In genomic region chr3:47431225-47431624, GRCh38 we compare ENCODE assay signal across 24 cellular contexts. TPM values are rescaled to one million over a fixed set of nuclear protein-coding genes. Genes with fewer than 3 reads are reported as not detected.
DNase-seq lines count a peak whose midpoint lies in the region; ATAC-seq, FAIRE-seq and TF ChIP-seq lines count a peak whose summit lies in the region.
"Had no signal": no experiment of that assay in that cellular context is flagged by ENCODE, and none has a peak within 500 bp of the region (broad histone marks: within the 10 kb centered on the region; RNA-seq: fewer than 3 reads in every experiment).

No MANE protein-coding gene starts in this region.

- no peak overlapping the region for H2BK120ac ChIP-seq in H1 (replicated peaks; ENCODE audit: low read depth, low read length)

- H4K8ac ChIP-seq in H1 (ENCODE audit: extremely low read depth, insufficient read depth, low read length) = no peak overlapping the region

- no peak overlapping the region for H3K4ac ChIP-seq in H1 (replicated peaks; ENCODE audit: insufficient read length, low read depth, low read length)

- H3K27ac Mint-ChIP-seq in activated T-cell treated with anti-CD3 and anti-CD28 coated beads, Interleukin-2, amount 50 U/mL, for 24 hours = peak overlapping the region; percentile 47
- no peak overlapping the region for H3K27ac Mint-ChIP-seq in osteocyte (ENCODE audit: unreplicated experiment)
- H3K27ac Mint-ChIP-seq: CD4-positive, alpha-beta T cell; GM23338 had no signal

- no peak for DNase-seq in activated T-cell treated with anti-CD3 and anti-CD28 coated beads, Interleukin-2, amount 50 U/mL, for 24 hours
- no peak for DNase-seq in activated T-cell treated with anti-CD3 and anti-CD28 coated beads for 4 hours
- DNase-seq in WERI-Rb-1 = no peak
- no peak for DNase-seq in H1 (ENCODE audit: low read depth in 1 of 2, low spot score in 2 of 2)
- peak; percentile 2 for DNase-seq in osteocyte (ENCODE audit: extremely low spot score, unreplicated experiment)
- DNase-seq in PC-3 = no peak
- DNase-seq in heart right ventricle = no peak
- no peak for DNase-seq in NCI-H526 (lab: John Stamatoyannopoulos, UW)
- DNase-seq: ACHN; CD4-positive, alpha-beta T cell; COR-L47; DMS 273 treated with DMSO at 0.1 percent for 48 hours; DMS79 treated with DMSO at 0.1 percent for 48 hours; NCI-H1105; NCI-H146; NCI-H2029; NCI-H2227 treated with DMSO at 0.1 percent for 48 hours; NCI-H510A; NCI-H748 treated with DMSO at 0.1 percent for 48 hours; SHP77 treated with DMSO at 0.1 percent for 48 hours had no signal

- H3K4me3 ChIP-seq in WERI-Rb-1 (ENCODE audit: low read depth, low read length) (no peak overlapping the region), H1 (ENCODE audit: extremely low read depth in 1 of 4, insufficient read depth in 2 of 4, low read depth in 3 of 4, low read length in 4 of 4) (no peak overlapping the region), PC-3 (ENCODE audit: low read length) (no peak overlapping the region), heart right ventricle (no peak overlapping the region)
- H3K4me3 ChIP-seq: BLaER1, GM23338 had no signal

- H3K27ac ChIP-seq in WERI-Rb-1 = peak overlapping the region; percentile 66; the same call in 1 of the 2 replicates
- no peak overlapping the region for H3K27ac ChIP-seq in H1 (ENCODE audit: low read depth, low read length)
- H3K27ac ChIP-seq in PC-3 (ENCODE audit: low read length) = no peak overlapping the region
- no peak overlapping the region for H3K27ac ChIP-seq in heart right ventricle
- H3K27ac ChIP-seq: 22Rv1, BLaER1, RWPE1 had no signal

- H3K14ac ChIP-seq in H1 (ENCODE audit: insufficient read length) = no peak overlapping the region

- H3K4me1 ChIP-seq in H1 (replicated peaks in 1 of 4; ENCODE audit: control insufficient read depth in 3 of 4, insufficient read depth in 4 of 4, low read length in 3 of 4) = peaks cover 0 to 3% (median 0%) of the 10 kb centered on the region in 4 experiments; a peak in 1 of 7 replicates
- H3K4me1 ChIP-seq in PC-3 (ENCODE audit: insufficient read depth, low read length) = peaks cover 12% of the 10 kb centered on the region
- H3K4me1 ChIP-seq in heart right ventricle = no peaks in the 10 kb centered on the region
- H3K4me1 ChIP-seq: BLaER1 had no signal

- no peak overlapping the region for H4K5ac ChIP-seq in H1 (ENCODE audit: insufficient read length, low read depth, low read length)

- POLR2A ChIA-PET in H1 (lab: Charles Lee; ENCODE audit: partially characterized antibody) (interaction anchor here (1.1 kb wide), 1 partner anchor 9 kb away, joined by 3 read pairs; no protein-coding TSS in a partner anchor), PC-3 (lab: Charles Lee; ENCODE audit: unreplicated experiment) (no interaction called here)

- TF ChIP-seq POLR2A in H1 (IDR thresholded peaks at IDR 0.05; ENCODE audit: control extremely low read depth in 1 of 2, low read depth in 2 of 2, low read length in 2 of 2) = no peak

- no peak overlapping the region for H2AK5ac ChIP-seq in H1 (ENCODE audit: low read depth, low read length)

- CTCF ChIA-PET in H1 (lab: Charles Lee; ENCODE audit: partially characterized antibody) = interaction anchor here (8.5 kb wide), 1 partner anchor 9 kb away, joined by 66 read pairs; no protein-coding TSS in a partner anchor
- CTCF ChIA-PET in PC-3 (lab: Charles Lee) = no interaction called here

- no peaks in the 10 kb centered on the region for H3K9me3 Mint-ChIP-seq in activated T-cell treated with anti-CD3 and anti-CD28 coated beads, Interleukin-2, amount 50 U/mL, for 24 hours
- H3K9me3 Mint-ChIP-seq in osteocyte (ENCODE audit: unreplicated experiment) = no peaks in the 10 kb centered on the region
- H3K9me3 Mint-ChIP-seq: CD4-positive, alpha-beta T cell; GM23338 had no signal

- H3K9me3 ChIP-seq in WERI-Rb-1 (ENCODE audit: severe bottlenecking) (no peaks in the 10 kb centered on the region), H1 (ENCODE audit: insufficient read depth in 2 of 2, low read depth in 1 of 2, low read length in 1 of 2) (no peaks in the 10 kb centered on the region), PC-3 (ENCODE audit: low read length) (no peaks in the 10 kb centered on the region), heart right ventricle (no peaks in the 10 kb centered on the region)
- H3K9me3 ChIP-seq: BLaER1 had no signal

- H3K36me3 Mint-ChIP-seq in activated T-cell treated with anti-CD3 and anti-CD28 coated beads, Interleukin-2, amount 50 U/mL, for 24 hours (ENCODE audit: low read depth) = peaks cover 74% of the 10 kb centered on the region
- H3K36me3 Mint-ChIP-seq in osteocyte (ENCODE audit: unreplicated experiment) = peaks cover 32% of the 10 kb centered on the region

- H3K4me1 Mint-ChIP-seq in activated T-cell treated with anti-CD3 and anti-CD28 coated beads, Interleukin-2, amount 50 U/mL, for 24 hours (ENCODE audit: low read depth) = peaks cover 4% of the 10 kb centered on the region
- H3K4me1 Mint-ChIP-seq in osteocyte (ENCODE audit: unreplicated experiment) = no peaks in the 10 kb centered on the region

- H2BK20ac ChIP-seq in H1 (ENCODE audit: low read length) = no peak overlapping the region

- H3K23me2 ChIP-seq in H1 (ENCODE audit: low read depth, low read length) = no peaks in the 10 kb centered on the region

- H3K79me2 ChIP-seq in H1 (ENCODE audit: control insufficient read depth in 1 of 2, insufficient read depth in 2 of 2, low read length in 2 of 2) (no peaks in the 10 kb centered on the region), PC-3 (ENCODE audit: low read length) (no peaks in the 10 kb centered on the region)

- peak; percentile 7 for FAIRE-seq in H1 (lab: Jason Lieb, UNC)

- H4K20me1 ChIP-seq in H1 (replicated peaks in 1 of 2; ENCODE audit: control insufficient read depth in 1 of 2, insufficient read depth in 2 of 2, low read length in 2 of 2) (peaks cover 3 to 8% of the 10 kb centered on the region in 2 experiments), PC-3 (ENCODE audit: low read length) (no peaks in the 10 kb centered on the region)

- H3K79me1 ChIP-seq in H1 (ENCODE audit: low read depth, low read length) = 0 out of 2 replicates have a peak, but pooled peaks cover 2% of the 10 kb centered on the region

- H3K18ac ChIP-seq in H1 (ENCODE audit: extremely low read depth, low read length) = no peak overlapping the region

- no peak overlapping the region for H3K4me3 Mint-ChIP-seq in activated T-cell treated with anti-CD3 and anti-CD28 coated beads, Interleukin-2, amount 50 U/mL, for 24 hours
- no peak overlapping the region for H3K4me3 Mint-ChIP-seq in osteocyte (ENCODE audit: unreplicated experiment)
- H3K4me3 Mint-ChIP-seq: CD4-positive, alpha-beta T cell; GM23338 had no signal

- H3K56ac ChIP-seq in H1 (replicated peaks; ENCODE audit: insufficient read length, low read depth, low read length) = no peak overlapping the region

- no peak overlapping the region for H2BK12ac ChIP-seq in H1 (ENCODE audit: low read depth, low read length)

- H2AFZ ChIP-seq in H1 (ENCODE audit: low read length) = no peak overlapping the region
- H2AFZ ChIP-seq in PC-3 (ENCODE audit: low read length) = no peak overlapping the region
- H2AFZ ChIP-seq: GM23338 had no signal

- intact Hi-C loops in PC-3 (cut with micrococcal nuclease) (no loop called here), heart right ventricle (cut with DNase I) (no loop called here)

- H3K27me3 Mint-ChIP-seq in activated T-cell treated with anti-CD3 and anti-CD28 coated beads, Interleukin-2, amount 50 U/mL, for 24 hours = no peaks in the 10 kb centered on the region
- no peaks in the 10 kb centered on the region for H3K27me3 Mint-ChIP-seq in osteocyte (ENCODE audit: unreplicated experiment)
- H3K27me3 Mint-ChIP-seq: CD4-positive, alpha-beta T cell had no signal

- no peaks in the 10 kb centered on the region for H3F3A ChIP-seq in PC-3 (ENCODE audit: low read length, unreplicated experiment)

- H3K27me3 ChIP-seq in WERI-Rb-1 (ENCODE audit: insufficient read depth, low read depth, severe bottlenecking) (no peaks in the 10 kb centered on the region), H1 (replicated peaks in 1 of 4; ENCODE audit: control insufficient read depth in 3 of 4, extremely low read depth in 1 of 4, insufficient read depth in 3 of 4, low read length in 3 of 4) (no peaks in the 10 kb centered on the region), PC-3 (ENCODE audit: low read length) (no peaks in the 10 kb centered on the region), heart right ventricle (no peaks in the 10 kb centered on the region)
- H3K27me3 ChIP-seq: BLaER1 had no signal

- H3K23ac ChIP-seq in H1 (ENCODE audit: insufficient read length) = no peak overlapping the region

- no peak for TF ChIP-seq EP300 in H1 (IDR thresholded peaks at IDR 0.05; ENCODE audit: borderline replicate concordance in 1 of 2, low read depth in 2 of 2, low read length in 2 of 2)

- ATAC-seq in PC-3 (no peak), heart right ventricle (no peak)
- ATAC-seq: GM23338 had no signal

- H3K36me3 ChIP-seq in WERI-Rb-1 = peaks cover 48% of the 10 kb centered on the region
- peaks cover 7 to 39% (median 27%) of the 10 kb centered on the region in 4 experiments; a peak in 7 of 8 replicates for H3K36me3 ChIP-seq in H1 (ENCODE audit: control insufficient read depth in 2 of 4, insufficient read depth in 4 of 4, low read length in 3 of 4)
- H3K36me3 ChIP-seq in PC-3 (ENCODE audit: low read depth, low read length) = peaks cover 32% of the 10 kb centered on the region
- H3K36me3 ChIP-seq in heart right ventricle = peaks cover 0 to 88% (median 29%) of the 10 kb centered on the region in 9 donors

- TF ChIP-seq RAD21 in H1 (IDR thresholded peaks at IDR 0.05 in 1 of 2, conservative IDR thresholded peaks at IDR 0.05 in 1 of 2; ENCODE audit: low read depth in 2 of 2, low read length in 2 of 2) = no peak

- WGBS in H1 (ENCODE audit: extremely low coverage in 1 of 2, insufficient coverage in 1 of 2, insufficient read length in 1 of 2, insufficient replicate concordance in 2 of 2, low coverage in 1 of 2, low lambda C conversion rate in 2 of 2, missing lambda C conversion rate in 1 of 2), 2 experiments = 96% methylated on average over 3 of the region's 3 CpGs; no CpG with 5 or more reads in 1 of the 2 experiments
- WGBS in heart right ventricle, 2 donors = 69 to 80% methylated on average over 3 of the region's 3 CpGs

- no TSS peak for BruUV-seq in PC-3 (replicated peaks; lab: Mats Ljungman, UMichigan)

- H3K4me2 ChIP-seq in H1 (ENCODE audit: insufficient read depth in 1 of 2, low read depth in 2 of 2, low read length in 2 of 2) = no peak overlapping the region
- H3K4me2 ChIP-seq in PC-3 (ENCODE audit: low read length) = no peak overlapping the region
- H3K4me2 ChIP-seq: BLaER1, GM23338 had no signal

- H2BK5ac ChIP-seq in H1 (ENCODE audit: low read depth, low read length) = no peak overlapping the region

- H3K9ac ChIP-seq in H1 (replicated peaks in 1 of 4; ENCODE audit: extremely low read depth in 1 of 4, low read depth in 3 of 4, low read length in 3 of 4) (no peak overlapping the region), PC-3 (ENCODE audit: low read length) (no peak overlapping the region)
- H3K9ac ChIP-seq: BLaER1 had no signal

- TF ChIP-seq CTCF in WERI-Rb-1 (IDR thresholded peaks at IDR 0.05; ENCODE audit: low read depth, low read length) (no peak), H1 (IDR thresholded peaks at IDR 0.05; ENCODE audit: control extremely low read depth in 1 of 3, insufficient read depth in 1 of 3, low read depth in 1 of 3, low read length in 3 of 3) (no peak), osteocyte (IDR thresholded peaks at IDR 0.05) (no peak), PC-3 (conservative IDR thresholded peaks at IDR 0.05; ENCODE audit: low read depth, low read length) (no peak), heart right ventricle (IDR thresholded peaks at IDR 0.05) (no peak)

- no peak overlapping the region for H2BK15ac ChIP-seq in H1 (ENCODE audit: low read length)

- no peak overlapping the region for H4K91ac ChIP-seq in H1 (replicated peaks; ENCODE audit: insufficient read length, low read length)

- no peaks in the 10 kb centered on the region for H3K9me2 ChIP-seq in PC-3 (replicated peaks; ENCODE audit: low read length)

RNA-seq across cellular contexts. Expression of gene SCAP, which starts 44.5 kb away (rescaled TPM):
- 110 and 114 TPM in 2 replicates for total RNA-seq in H1 (2021; fragmentation: NEBNext Ultra II Directional; extraction: Animal tissue kit (Norgen Biotek cat#: 25700))
- 74.0 and 103 TPM in 2 replicates for polyA plus RNA-seq in H1 (2011; rRNA removed)
- polyA plus RNA-seq in H1 (2011; cell fraction: cytosol; rRNA removed) = 54.6 TPM
- 199 TPM for polyA plus RNA-seq in H1 (2011; cell fraction: nucleus; rRNA removed)
- 90.9 to 110 TPM (median 102 TPM) in 4 replicates for polyA plus RNA-seq in H1 (2012, experiment 1 of 2)
- 93.2 TPM for polyA plus RNA-seq in H1 (2012, experiment 2 of 2)
- 90.5 TPM for polyA plus RNA-seq in H1 (2013, experiment 1 of 2)
- 93.1 TPM for polyA plus RNA-seq in H1 (2013, experiment 2 of 2)
- 153 and 157 TPM in 2 replicates for polyA minus RNA-seq in H1 (2011; rRNA and poly(A)+ RNA removed)
- polyA minus RNA-seq in H1 (2011; cell fraction: cytosol; rRNA and poly(A)+ RNA removed) = 108 TPM
- polyA minus RNA-seq in H1 (2011; cell fraction: nucleus; rRNA and poly(A)+ RNA removed) = 97.7 TPM
- total RNA-seq in osteocyte = 76.4 and 86.7 TPM in 2 replicates
- total RNA-seq in PC-3 (2014; rRNA removed) = 84.7 and 95.6 TPM in 2 replicates
- total RNA-seq in heart right ventricle = 10 to 100 TPM; 31.7 to 56.7 (median 40.4) TPM
- polyA plus RNA-seq in heart right ventricle = 10 to 100 TPM; 38.8 to 44.0 TPM

RNA-seq across cellular contexts. Expression of gene PTPN23, which starts 50.4 kb away (rescaled TPM):
- total RNA-seq in H1 (2021; fragmentation: NEBNext Ultra II Directional; extraction: Animal tissue kit (Norgen Biotek cat#: 25700)) = 44.1 and 46.7 TPM in 2 replicates
- 2.9 and 5.5 TPM in 2 replicates for polyA plus RNA-seq in H1 (2011; rRNA removed)
- polyA plus RNA-seq in H1 (2011; cell fraction: cytosol; rRNA removed) = 2.5 TPM
- polyA plus RNA-seq in H1 (2011; cell fraction: nucleus; rRNA removed) = 23.5 TPM
- polyA plus RNA-seq in H1 (2012, experiment 1 of 2) = 27.9 to 39.5 TPM (median 35.9 TPM) in 4 replicates
- 29.6 TPM for polyA plus RNA-seq in H1 (2012, experiment 2 of 2)
- polyA plus RNA-seq in H1 (2013, experiment 1 of 2) = 27.1 TPM
- 29.4 TPM for polyA plus RNA-seq in H1 (2013, experiment 2 of 2)
- polyA minus RNA-seq in H1 (2011; rRNA and poly(A)+ RNA removed) = 12.3 and 13.7 TPM in 2 replicates
- polyA minus RNA-seq in H1 (2011; cell fraction: cytosol; rRNA and poly(A)+ RNA removed) = 13.4 TPM
- polyA minus RNA-seq in H1 (2011; cell fraction: nucleus; rRNA and poly(A)+ RNA removed) = 23.1 TPM
- 57.7 and 60.8 TPM in 2 replicates for total RNA-seq in osteocyte
- 22.3 and 28.7 TPM in 2 replicates for total RNA-seq in PC-3 (2014; rRNA removed)
- 10 to 100 TPM; 16.4 to 23.4 (median 19.6) TPM for total RNA-seq in heart right ventricle
- polyA plus RNA-seq in heart right ventricle = 10 to 100 TPM in 1 of 2 donors, 1 to 10 TPM in 1; 9.2 to 23.0 TPM
